8 cellular contexts compared by ENCODE assay signal in genomic region chr5:14156611-14157493, GRCh38. TPM values are rescaled to one million over a fixed set of nuclear protein-coding genes. Genes with fewer than 3 reads are reported as not detected.
DNase-seq lines count a peak whose midpoint lies in the region; ATAC-seq and TF ChIP-seq lines count a peak whose summit lies in the region.

No MANE protein-coding gene starts in this region.

- DNase-seq in AG09319 (ENCODE audit: extremely low read depth, low read depth) (peak; percentile 83), OCI-LY7 (ENCODE audit: low spot score) (peak; percentile 40), fibroblast of mammary gland (ENCODE audit: low read depth) (peak; percentile 99), smooth muscle cell (lab: John Stamatoyannopoulos, UW; ENCODE audit: unreplicated experiment) (no peak)
- DNase-seq in activated CD4-positive, alpha-beta T cell treated with anti-CD3 and anti-CD28 coated beads for 4 hours: no peak
- no peak for DNase-seq in activated naive CD4-positive, alpha-beta T cell treated with anti-CD3 and anti-CD28 coated beads, Interleukin-2, amount 10 ng/mL, durations not matched to agents 7 days and 5 days

- H3K4me2 ChIP-seq in OCI-LY7 (ENCODE audit: low read length) (peak overlapping the region; percentile 59), smooth muscle cell (peak overlapping the region; percentile 83)

- no peaks in the 10 kb centered on the region for H3K4me1 Mint-ChIP-seq in activated naive CD4-positive, alpha-beta T cell treated with anti-CD3 and anti-CD28 coated beads, Interleukin-2, amount 10 ng/mL, durations not matched to agents 7 days and 5 days

- H3K36me3 ChIP-seq in OCI-LY7 (ENCODE audit: insufficient read depth, low read length): no peaks in the 10 kb centered on the region
- H3K36me3 ChIP-seq in smooth muscle cell (ENCODE audit: low read depth): no peaks in the 10 kb centered on the region

- H3K27ac Mint-ChIP-seq in activated naive CD4-positive, alpha-beta T cell treated with anti-CD3 and anti-CD28 coated beads, Interleukin-2, amount 10 ng/mL, durations not matched to agents 7 days and 5 days: no peak overlapping the region

- H3K27ac ChIP-seq in OCI-LY7 (ENCODE audit: low read depth, low read length, poor library complexity, severe bottlenecking): peak overlapping the region; percentile 35
- peak overlapping the region; percentile 99 for H3K27ac ChIP-seq in smooth muscle cell (ENCODE audit: low read depth)

- peaks cover 18% of the 10 kb centered on the region for H3K27me3 Mint-ChIP-seq in activated naive CD4-positive, alpha-beta T cell treated with anti-CD3 and anti-CD28 coated beads, Interleukin-2, amount 10 ng/mL, durations not matched to agents 7 days and 5 days

- peak overlapping the region; percentile 96 for H3K9ac ChIP-seq in smooth muscle cell (ENCODE audit: low read depth)

- 7% methylated on average over 8 of the region's 9 CpGs for WGBS in smooth muscle cell (ENCODE audit: low lambda C conversion rate)

- peaks cover 52% of the 10 kb centered on the region for H3K79me2 ChIP-seq in OCI-LY7 (ENCODE audit: insufficient read depth, low read depth, low read length)
- H3K79me2 ChIP-seq in smooth muscle cell (ENCODE audit: low read depth): peaks cover 86% of the 10 kb centered on the region

- H4K20me1 ChIP-seq in OCI-LY7 (ENCODE audit: insufficient read depth, low read length) (no peaks in the 10 kb centered on the region), smooth muscle cell (ENCODE audit: low read depth) (peaks cover 90% of the 10 kb centered on the region)

- POLR2A ChIA-PET in OCI-LY7 (lab: Charles Lee): interaction anchor here (0.6 to 3.8 kb wide), 5 partner anchors 11 to 103 kb away, joined by 3 to 25 read pairs (median 7); no protein-coding TSS in a partner anchor

- no peak overlapping the region for H2AFZ ChIP-seq in OCI-LY7 (ENCODE audit: low read length)
- H2AFZ ChIP-seq in smooth muscle cell (ENCODE audit: low read depth): no peak overlapping the region

- ATAC-seq in GM19351 (IDR thresholded peaks at IDR 0.05; ENCODE audit: unreplicated experiment) (peak; percentile 72), HG03280 (IDR thresholded peaks at IDR 0.05; ENCODE audit: unreplicated experiment) (peak; percentile 55)

- no peaks in the 10 kb centered on the region for H3K9me3 Mint-ChIP-seq in activated naive CD4-positive, alpha-beta T cell treated with anti-CD3 and anti-CD28 coated beads, Interleukin-2, amount 10 ng/mL, durations not matched to agents 7 days and 5 days

- H3K4me1 ChIP-seq in OCI-LY7 (ENCODE audit: insufficient read depth, low read length, poor library complexity, severe bottlenecking): peaks cover 60% of the 10 kb centered on the region
- H3K4me1 ChIP-seq in smooth muscle cell (ENCODE audit: low read depth): peaks cover 43% of the 10 kb centered on the region

- H3F3A ChIP-seq in smooth muscle cell (ENCODE audit: low read depth): peaks cover 48% of the 10 kb centered on the region

- TF ChIP-seq CTCF in AG09319 (IDR thresholded peaks at IDR 0.05; ENCODE audit: low read depth, low read length) (no peak), OCI-LY7 (conservative IDR thresholded peaks at IDR 0.05; ENCODE audit: low read length) (no peak), fibroblast of mammary gland (conservative IDR thresholded peaks at IDR 0.05; ENCODE audit: control insufficient read depth, insufficient read depth, low read depth, low read length) (no peak), smooth muscle cell (IDR thresholded peaks at IDR 0.05; ENCODE audit: borderline replicate concordance, insufficient read depth, poor library complexity, severe bottlenecking) (no peak)

- no peaks in the 10 kb centered on the region for H3K36me3 Mint-ChIP-seq in activated naive CD4-positive, alpha-beta T cell treated with anti-CD3 and anti-CD28 coated beads, Interleukin-2, amount 10 ng/mL, durations not matched to agents 7 days and 5 days

- no peaks in the 10 kb centered on the region for H3K27me3 ChIP-seq in smooth muscle cell (ENCODE audit: low read depth)

- H3K9me2 ChIP-seq in OCI-LY7 (ENCODE audit: insufficient read depth, low read length): no peaks in the 10 kb centered on the region

- H3K9me3 ChIP-seq in OCI-LY7 (ENCODE audit: low read length) (no peaks in the 10 kb centered on the region), smooth muscle cell (replicated peaks; ENCODE audit: low read depth) (no peaks in the 10 kb centered on the region)

- CTCF ChIA-PET in OCI-LY7 (lab: Charles Lee; ENCODE audit: unreplicated experiment): no interaction called here
- CTCF ChIA-PET in activated naive CD4-positive, alpha-beta T cell treated with anti-CD3 and anti-CD28 coated beads, Interleukin-2, amount 10 ng/mL, durations not matched to agents 7 days and 5 days (lab: Charles Lee): no interaction called here

- no TSS peak for BruUV-seq in OCI-LY7 (replicated peaks; lab: Mats Ljungman, UMichigan)

- no peak overlapping the region for H3K4me3 Mint-ChIP-seq in activated naive CD4-positive, alpha-beta T cell treated with anti-CD3 and anti-CD28 coated beads, Interleukin-2, amount 10 ng/mL, durations not matched to agents 7 days and 5 days

- H3K4me3 ChIP-seq in OCI-LY7 (ENCODE audit: low read depth, low read length, poor library complexity, severe bottlenecking) (peak overlapping the region; percentile 35), fibroblast of mammary gland (ENCODE audit: control insufficient read depth, low read depth, low read length) (peak overlapping the region; percentile 32), smooth muscle cell (peak overlapping the region; percentile 39)

- intact Hi-C loops in OCI-LY7 (cut with micrococcal nuclease; ENCODE audit: unreplicated experiment): no loop called here

RNA-seq across cellular contexts. Expression of gene TRIO, which starts 13.7 kb away (rescaled TPM):
- 29.3 and 35.8 TPM in 2 replicates for total RNA-seq in OCI-LY7 (2014; rRNA removed; shearing (Covaris generic))
- total RNA-seq in OCI-LY7 (2022): 55.1 and 69.4 TPM in 2 replicates
- total RNA-seq in smooth muscle cell: 109 and 118 TPM in 2 replicates
- polyA plus RNA-seq in smooth muscle cell: 10.2 and 30.3 TPM in 2 replicates

Comparison
In these comparisons a context has a peak if more than half of its experiments do, and no peak if none do; other contexts are left out.
1. DNase-seq: peak in AG09319 (single experiment), OCI-LY7 (single experiment) and fibroblast of mammary gland (single experiment); none in smooth muscle cell (single experiment), activated CD4-positive, alpha-beta T cell treated with anti-CD3 and anti-CD28 coated beads for 4 hours (0 of 2) and activated naive CD4-positive, alpha-beta T cell treated with anti-CD3 and anti-CD28 coated beads, Interleukin-2, amount 10 ng/mL, durations not matched to agents 7 days and 5 days (single experiment).
2. Peak in every context shown above with its lines, with median percentiles within 50 percentile points of each other: H3K4me3 ChIP-seq.